ENCODE assay signal across 8 cellular contexts in the genomic region with DNA sequence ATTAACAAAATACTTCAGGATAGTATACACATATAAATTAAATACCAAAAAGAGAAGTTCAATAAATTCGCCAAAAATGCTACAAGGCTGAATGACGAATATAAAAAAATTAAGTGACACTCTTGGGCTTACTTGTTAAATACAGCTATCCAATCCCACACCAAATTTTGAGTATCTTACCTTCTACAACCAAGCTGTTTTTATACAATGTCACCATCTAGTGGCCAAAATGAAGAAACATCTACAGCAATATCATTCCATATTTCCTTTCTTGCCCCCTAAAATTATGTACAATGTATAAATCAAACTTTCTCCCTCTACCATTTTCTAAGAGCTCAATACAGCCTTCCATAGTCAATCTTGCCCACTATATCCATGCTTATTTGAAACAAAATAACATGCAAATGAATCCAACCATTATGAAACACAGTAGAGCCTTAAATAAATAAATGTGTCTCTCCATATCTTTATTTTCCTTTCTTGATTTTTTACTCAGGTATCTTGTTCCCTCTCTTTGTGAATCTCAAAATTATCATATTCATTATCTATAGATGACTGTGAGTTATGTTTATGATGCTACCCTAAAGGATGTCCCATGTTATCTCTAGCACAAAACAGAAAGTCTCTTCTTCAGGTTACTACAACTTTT.
A peak's percentile ranks its signal among the peaks of the same experiment; 100 is the strongest.
DNase-seq lines count a peak whose midpoint lies in the region; ATAC-seq and TF ChIP-seq lines count a peak whose summit lies in the region.

No MANE protein-coding gene starts in this region.

- no peaks in the 10 kb centered on the region for H3K27me3 ChIP-seq in liver (ENCODE audit: control insufficient read depth in 4 of 4, insufficient read depth in 4 of 4, low read length in 3 of 4)

- H3K4me1 ChIP-seq in liver (ENCODE audit: control insufficient read depth in 4 of 4, insufficient read depth in 4 of 4, low read length in 3 of 4) = no peaks in the 10 kb centered on the region

- no peak overlapping the region for H3K4me3 ChIP-seq in liver (ENCODE audit: low read depth in 1 of 3, low read length in 3 of 3)

- TF ChIP-seq CTCF in GM12873 (IDR thresholded peaks at IDR 0.05; ENCODE audit: insufficient read depth, low read depth, low read length, missing control alignments) (peak; percentile 52), liver (IDR thresholded peaks at IDR 0.05; ENCODE audit: low read depth, low read length, missing input control) (peak; percentile 60)

- 49% methylated on average over 2 of the region's 2 CpGs for WGBS in liver

- H3K9ac ChIP-seq in liver (ENCODE audit: low read depth in 1 of 2, low read length in 2 of 2) = no peak overlapping the region

- ATAC-seq in GM19397 (IDR thresholded peaks at IDR 0.05; ENCODE audit: unreplicated experiment) (no peak), GM21576 (IDR thresholded peaks at IDR 0.05; ENCODE audit: unreplicated experiment) (no peak)

- DNase-seq in ACHN = peak; percentile 47
- DNase-seq in NCI-H2196 treated with DMSO at 0.1 percent for 48 hours (lab: John Stamatoyannopoulos, UW; ENCODE audit: unreplicated experiment) = peak; percentile 55
- peak; percentile 34 for DNase-seq in astrocyte of the hippocampus (ENCODE audit: low read depth, low spot score)
- no peak for DNase-seq in anterior cingulate cortex (lab: John Stamatoyannopoulos, UW)

- no peak overlapping the region for H3K27ac ChIP-seq in liver (ENCODE audit: low read depth in 1 of 2, low read length in 2 of 2)

- H3K36me3 ChIP-seq in liver (ENCODE audit: control insufficient read depth in 4 of 4, insufficient read depth in 3 of 4, low read depth in 1 of 4, low read length in 3 of 4) = no peaks in the 10 kb centered on the region

- H3K9me3 ChIP-seq in liver (ENCODE audit: control insufficient read depth in 4 of 4, low read length in 3 of 4) = no peaks in the 10 kb centered on the region

- peak; percentile 84 to 89 for TF ChIP-seq RAD21 in liver (IDR thresholded peaks at IDR 0.05)

- in situ Hi-C loops in ACHN (cut with HindIII; ENCODE audit: low pct_ligation_motif_present, low pct_unique_long_range_greater_than_20kb, low sequenced_read_pairs) = no loop called here

TF ChIP-seq in liver, 16 proteins besides CTCF, POLR2A, EP300 and RAD21:
- TF ChIP-seq TAF1 (conservative IDR thresholded peaks at IDR 0.05) = no peak
- TF ChIP-seq, protein P1, sequence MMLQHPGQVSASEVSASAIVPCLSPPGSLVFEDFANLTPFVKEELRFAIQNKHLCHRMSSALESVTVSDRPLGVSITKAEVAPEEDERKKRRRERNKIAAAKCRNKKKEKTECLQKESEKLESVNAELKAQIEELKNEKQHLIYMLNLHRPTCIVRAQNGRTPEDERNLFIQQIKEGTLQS (IDR thresholded peaks at IDR 0.05) = no peak

Comparison
In these comparisons a context has a peak if more than half of its experiments do, and no peak if none do; other contexts are left out.
1. DNase-seq: peak in ACHN (single experiment), NCI-H2196 treated with DMSO at 0.1 percent for 48 hours (single experiment) and astrocyte of the hippocampus (single experiment); none in anterior cingulate cortex (0 of 58).